ENCODE assay signal across 17 cellular contexts in the genomic region with DNA sequence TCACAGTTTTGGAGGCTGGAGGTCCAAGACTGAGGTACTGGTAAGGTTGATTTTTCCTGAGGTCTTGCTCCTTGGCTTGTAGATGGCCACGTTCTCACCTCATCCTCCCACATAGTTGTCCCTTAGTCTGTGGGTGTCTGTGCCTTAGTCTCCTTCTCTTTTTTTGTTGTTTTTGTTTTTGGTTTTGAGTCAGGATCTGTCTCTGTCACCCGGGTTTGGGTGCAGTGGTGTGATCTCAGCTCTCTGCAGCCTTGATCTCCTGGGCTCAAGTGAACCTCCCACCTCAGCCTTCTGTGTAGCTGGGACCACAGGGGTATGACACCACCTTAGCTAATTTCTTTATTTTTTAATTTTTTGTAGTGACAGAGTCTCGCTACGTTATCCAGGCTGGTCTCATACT.
DNase-seq lines count a peak whose midpoint lies in the region; ATAC-seq and TF ChIP-seq lines count a peak whose summit lies in the region.
"Had no signal": no experiment of that assay in that cellular context is flagged by ENCODE, and none has a peak within 500 bp of the region (broad histone marks: within the 10 kb centered on the region; RNA-seq: fewer than 3 reads in every experiment).

No MANE protein-coding gene starts in this region.

- H4K12ac ChIP-seq in trophoblast cell (ENCODE audit: low read depth, low read length), result no peak overlapping the region

- H3K79me2 ChIP-seq in trophoblast cell (ENCODE audit: control insufficient read depth, insufficient read depth, low read length, poor library complexity), result no peaks in the 10 kb centered on the region

- ATAC-seq in upper lobe of left lung (ENCODE audit: low FRiP score in 2 of 2), result no peak
- no peak for ATAC-seq in GM19035 (IDR thresholded peaks at IDR 0.05; ENCODE audit: unreplicated experiment)
- ATAC-seq: HepG2 had no signal

- no peak overlapping the region for H3K4me2 ChIP-seq in mesenchymal stem cell (ENCODE audit: low read length, poor library complexity, severe bottlenecking)
- H3K4me2 ChIP-seq in trophoblast cell (ENCODE audit: low read length), result no peak overlapping the region

- TF ChIP-seq POLR2A in upper lobe of left lung (IDR thresholded peaks at IDR 0.05), result no peak

- no peak overlapping the region for H3K18ac ChIP-seq in mesenchymal stem cell (ENCODE audit: low read depth in 1 of 2, low read length in 2 of 2)
- H3K18ac ChIP-seq in trophoblast cell (ENCODE audit: low read length), result no peak overlapping the region

- H3K4me3 Mint-ChIP-seq in T-helper 1 cell treated with Interleukin-12 subunit alpha and Interleukin-12 subunit beta and Interleukin-4 antibody, amounts not matched to agents 30 μg/mL and 1 μg/mL, for 36 hours, result no peak overlapping the region
- H3K4me3 Mint-ChIP-seq: CD14-positive monocyte had no signal

- H3K4me1 ChIP-seq in ascending aorta, result peaks cover 0 to 40% of the 10 kb centered on the region in 2 donors
- H3K4me1 ChIP-seq in mesenchymal stem cell (ENCODE audit: control insufficient read depth, insufficient read depth, low read depth, low read length), result peaks cover 4% of the 10 kb centered on the region
- H3K4me1 ChIP-seq in upper lobe of left lung, result peaks cover 29 to 51% (median 36%) of the 10 kb centered on the region in 4 donors
- H3K4me1 ChIP-seq in trophoblast cell (ENCODE audit: control insufficient read depth in 1 of 2, insufficient read depth in 2 of 2, low read length in 2 of 2), result peaks cover 6 to 7% of the 10 kb centered on the region in 2 experiments
- H3K4me1 ChIP-seq: Peyer's patch had no signal

- peaks cover 37% of the 10 kb centered on the region for H3K4me1 Mint-ChIP-seq in T-helper 1 cell treated with Interleukin-12 subunit alpha and Interleukin-12 subunit beta and Interleukin-4 antibody, amounts not matched to agents 30 μg/mL and 1 μg/mL, for 36 hours (ENCODE audit: low read depth)

- intact Hi-C loops in ascending aorta (cut with DNase I), result loop anchor here (2.0 kb wide), 1 partner anchor 53 kb away; no protein-coding TSS in a partner anchor

- no peaks in the 10 kb centered on the region for H3K9me3 Mint-ChIP-seq in T-helper 1 cell treated with Interleukin-12 subunit alpha and Interleukin-12 subunit beta and Interleukin-4 antibody, amounts not matched to agents 30 μg/mL and 1 μg/mL, for 36 hours
- H3K9me3 Mint-ChIP-seq: HFFc6 had no signal

- H3K14ac ChIP-seq in mesenchymal stem cell (ENCODE audit: low read length in 2 of 2) (no peak overlapping the region), trophoblast cell (ENCODE audit: low read length) (no peak overlapping the region)

- TF ChIP-seq CTCF in ascending aorta (IDR thresholded peaks at IDR 0.05) (no peak), upper lobe of left lung (IDR thresholded peaks at IDR 0.05) (no peak)

- H2AK5ac ChIP-seq in mesenchymal stem cell (ENCODE audit: low read length, severe bottlenecking), result peak overlapping the region; percentile 44
- no peak overlapping the region for H2AK5ac ChIP-seq in trophoblast cell (ENCODE audit: low read length)

- H2BK5ac ChIP-seq in mesenchymal stem cell (ENCODE audit: low read depth, low read length, poor library complexity, severe bottlenecking), result no peak overlapping the region
- no peak overlapping the region for H2BK5ac ChIP-seq in trophoblast cell (ENCODE audit: low read depth, low read length, poor library complexity)

- H3K36me3 Mint-ChIP-seq in T-helper 1 cell treated with Interleukin-12 subunit alpha and Interleukin-12 subunit beta and Interleukin-4 antibody, amounts not matched to agents 30 μg/mL and 1 μg/mL, for 36 hours (ENCODE audit: low read depth), result no peaks in the 10 kb centered on the region
- H3K36me3 Mint-ChIP-seq: CD14-positive monocyte had no signal

- peaks cover 38% of the 10 kb centered on the region for H3K27me3 Mint-ChIP-seq in T-helper 1 cell treated with Interleukin-12 subunit alpha and Interleukin-12 subunit beta and Interleukin-4 antibody, amounts not matched to agents 30 μg/mL and 1 μg/mL, for 36 hours (ENCODE audit: low read depth)

- TF ChIP-seq EP300 in upper lobe of left lung (IDR thresholded peaks at IDR 0.05), result no peak

- H2BK120ac ChIP-seq in mesenchymal stem cell (ENCODE audit: low read depth, low read length) (no peak overlapping the region), trophoblast cell (ENCODE audit: insufficient read depth, low read length, poor library complexity) (no peak overlapping the region)

- H2BK15ac ChIP-seq in mesenchymal stem cell (ENCODE audit: low read depth, poor library complexity, severe bottlenecking), result no peak overlapping the region

- peak overlapping the region; percentile 55 for H3K27ac Mint-ChIP-seq in T-helper 1 cell treated with Interleukin-12 subunit alpha and Interleukin-12 subunit beta and Interleukin-4 antibody, amounts not matched to agents 30 μg/mL and 1 μg/mL, for 36 hours

- no peak for DNase-seq in ascending aorta (ENCODE audit: low spot score in 2 of 2)
- DNase-seq in mesenchymal stem cell, result no peak
- no peak for DNase-seq in upper lobe of left lung
- no peak for DNase-seq in NCI-H2029 (lab: John Stamatoyannopoulos, UW)
- DNase-seq in trophoblast cell, result no peak
- DNase-seq: ACHN, AML-193, DMS79 treated with DMSO at 0.1 percent for 48 hours, HFFc6, KG1, NCI-H1105 treated with DMSO at 0.1 percent for 48 hours, NCI-H1694, Peyer's patch had no signal

- 100% methylated on average over 2 of the region's 4 CpGs for WGBS in mesenchymal stem cell
- 73 to 90% methylated on average over 4 of the region's 4 CpGs for WGBS in upper lobe of left lung, 2 donors
- no CpG with 5 or more reads among the region's 4 CpGs for WGBS in trophoblast cell (ENCODE audit: extremely low coverage, insufficient coverage, insufficient read length)

- H3K9me3 ChIP-seq in ascending aorta (no peaks in the 10 kb centered on the region), mesenchymal stem cell (ENCODE audit: control insufficient read depth, low read length) (no peaks in the 10 kb centered on the region), upper lobe of left lung (no peaks in the 10 kb centered on the region), trophoblast cell (ENCODE audit: insufficient read depth, low read depth, low read length) (no peaks in the 10 kb centered on the region)
- H3K9me3 ChIP-seq: Peyer's patch had no signal

- no peaks in the 10 kb centered on the region for H3K27me3 ChIP-seq in ascending aorta
- H3K27me3 ChIP-seq in mesenchymal stem cell (ENCODE audit: control insufficient read depth in 1 of 2, insufficient read depth in 1 of 2, low read length in 2 of 2), result no peaks in the 10 kb centered on the region
- H3K27me3 ChIP-seq in upper lobe of left lung, result no peaks in the 10 kb centered on the region
- no peaks in the 10 kb centered on the region for H3K27me3 ChIP-seq in trophoblast cell (ENCODE audit: insufficient read depth, low read length)
- H3K27me3 ChIP-seq: Peyer's patch had no signal

- H3K27ac ChIP-seq in ascending aorta (peak overlapping the region; percentile 66 to 91), mesenchymal stem cell (ENCODE audit: low read length, poor library complexity, severe bottlenecking) (no peak overlapping the region), upper lobe of left lung (peak overlapping the region; percentile 55 to 87 (median 68)), trophoblast cell (ENCODE audit: low read depth, low read length) (no peak overlapping the region)
- H3K27ac ChIP-seq: Peyer's patch had no signal

- H4K91ac ChIP-seq in mesenchymal stem cell (ENCODE audit: low read length), result no peak overlapping the region
- no peak overlapping the region for H4K91ac ChIP-seq in trophoblast cell (ENCODE audit: low read depth, low read length)

- peak overlapping the region in 1 of 2 experiments; percentile 30 for H3K4ac ChIP-seq in mesenchymal stem cell (ENCODE audit: low read depth in 1 of 2, low read length in 2 of 2)
- H3K4ac ChIP-seq in trophoblast cell (ENCODE audit: low read depth, low read length), result no peak overlapping the region

- H3K79me1 ChIP-seq in mesenchymal stem cell (replicated peaks; ENCODE audit: low read length, poor library complexity, severe bottlenecking) (peaks cover 17% of the 10 kb centered on the region), trophoblast cell (ENCODE audit: low read length) (no peaks in the 10 kb centered on the region)

- H3K4me3 ChIP-seq in ascending aorta (peak overlapping the region in 1 of 2 donors; percentile 3), mesenchymal stem cell (ENCODE audit: insufficient read depth in 1 of 2, low read depth in 1 of 2, low read length in 2 of 2) (no peak overlapping the region), upper lobe of left lung (no peak overlapping the region), trophoblast cell (ENCODE audit: low read depth, low read length) (no peak overlapping the region)
- H3K4me3 ChIP-seq: Peyer's patch had no signal

- H4K8ac ChIP-seq in mesenchymal stem cell (ENCODE audit: low read length) (peak overlapping the region; percentile 31), trophoblast cell (ENCODE audit: low read depth, low read length) (no peak overlapping the region)

- H3K23ac ChIP-seq in mesenchymal stem cell (ENCODE audit: low read length in 2 of 2) (no peak overlapping the region), trophoblast cell (ENCODE audit: low read length) (no peak overlapping the region)

- peak overlapping the region in 1 of 2 experiments; percentile 15 for H2BK12ac ChIP-seq in mesenchymal stem cell (ENCODE audit: low read length in 2 of 2)
- H2BK12ac ChIP-seq in trophoblast cell (ENCODE audit: low read length), result no peak overlapping the region

- no peak overlapping the region for H3K9ac ChIP-seq in mesenchymal stem cell (ENCODE audit: low read length)
- no peak overlapping the region for H3K9ac ChIP-seq in trophoblast cell (ENCODE audit: low read length)

- H2AFZ ChIP-seq in mesenchymal stem cell (ENCODE audit: low read depth, low read length), result no peak overlapping the region
- H2AFZ ChIP-seq in trophoblast cell (ENCODE audit: insufficient read depth, low read length, poor library complexity), result no peak overlapping the region

- H3K36me3 ChIP-seq in ascending aorta (no peaks in the 10 kb centered on the region), mesenchymal stem cell (ENCODE audit: control insufficient read depth in 1 of 2, insufficient read depth in 2 of 2, low read depth in 1 of 2, low read length in 2 of 2) (no peaks in the 10 kb centered on the region), upper lobe of left lung (no peaks in the 10 kb centered on the region), trophoblast cell (ENCODE audit: control insufficient read depth in 1 of 2, insufficient read depth in 2 of 2, low read length in 2 of 2) (no peaks in the 10 kb centered on the region)
- H3K36me3 ChIP-seq: Peyer's patch had no signal

Comparison
In these comparisons a context has a peak if more than half of its experiments do, and no peak if none do; other contexts are left out.
1. H3K27ac ChIP-seq: peak in ascending aorta (2 of 2) and upper lobe of left lung (4 of 4); none in mesenchymal stem cell (single experiment) and trophoblast cell (single experiment).